ENCODE assay signal across 8 cellular contexts in genomic region chr18:34978953-34979608, GRCh38.
DNase-seq lines count a peak whose midpoint lies in the region; ATAC-seq and TF ChIP-seq lines count a peak whose summit lies in the region.

No MANE protein-coding gene starts in this region.

- peak overlapping the region; percentile 95 for H3K4me3 ChIP-seq in coronary artery

- H3K36me3 Mint-ChIP-seq in activated CD4-positive, alpha-beta T cell treated with anti-CD3 and anti-CD28 coated beads, Interleukin-2, amount 10 ng/mL, durations not matched to agents 24 days and 14 days (ENCODE audit: low read depth): no peaks in the 10 kb centered on the region

- ATAC-seq in HG03039 (IDR thresholded peaks at IDR 0.05; ENCODE audit: unreplicated experiment) (peak; percentile 42), left colon (peak; percentile 78)

- H3K27me3 Mint-ChIP-seq in activated CD4-positive, alpha-beta T cell treated with anti-CD3 and anti-CD28 coated beads, Interleukin-2, amount 10 ng/mL, durations not matched to agents 24 days and 14 days: peaks cover 25% of the 10 kb centered on the region

- DNase-seq in DMS79 treated with DMSO at 0.1 percent for 48 hours (lab: John Stamatoyannopoulos, UW): peak; percentile 77
- DNase-seq in NCI-H446 (lab: John Stamatoyannopoulos, UW): peak; percentile 60 to 74
- DNase-seq in activated CD4-positive, alpha-beta T cell treated with anti-CD3 and anti-CD28 coated beads, Interleukin-2, amount 10 ng/mL, durations not matched to agents 24 days and 14 days: peak; percentile 80
- DNase-seq in coronary artery (ENCODE audit: low spot score): peak; percentile 87
- peak; percentile 62 to 81 for DNase-seq in left colon
- DNase-seq in stimulated activated CD4-positive, alpha-beta T cell treated with anti-CD3 and anti-CD28 coated beads, Interleukin-15, amount 100 ng/mL, for 48 hours (ENCODE audit: low read depth in 2 of 2): peak; percentile 58 to 69
- DNase-seq in GM19238 (ENCODE audit: insufficient read length, low spot score): no peak

- TF ChIP-seq CTCF in coronary artery (IDR thresholded peaks at IDR 0.05): no peak

- H3K27ac ChIP-seq in coronary artery: peak overlapping the region; percentile 77 to 89

- peak overlapping the region; percentile 82 for H3K4me3 Mint-ChIP-seq in activated CD4-positive, alpha-beta T cell treated with anti-CD3 and anti-CD28 coated beads, Interleukin-2, amount 10 ng/mL, durations not matched to agents 24 days and 14 days

- no peaks in the 10 kb centered on the region for H3K9me3 Mint-ChIP-seq in activated CD4-positive, alpha-beta T cell treated with anti-CD3 and anti-CD28 coated beads, Interleukin-2, amount 10 ng/mL, durations not matched to agents 24 days and 14 days

- intact Hi-C loops in activated CD4-positive, alpha-beta T cell treated with anti-CD3 and anti-CD28 coated beads, Interleukin-2, amount 10 ng/mL, durations not matched to agents 24 days and 14 days (cut with micrococcal nuclease): loop anchor here (1.0 to 10.0 kb wide), 10 partner anchors 48 to 606 kb away; partner anchors contain the start of genes GALNT1, INO80C, MAPRE2 and ZSCAN30
- intact Hi-C loops in left colon (cut with DNase I, micrococcal nuclease): no loop called here

- H3K4me1 Mint-ChIP-seq in activated CD4-positive, alpha-beta T cell treated with anti-CD3 and anti-CD28 coated beads, Interleukin-2, amount 10 ng/mL, durations not matched to agents 24 days and 14 days: peaks cover 23% of the 10 kb centered on the region

- peak overlapping the region; percentile 34 for H3K27ac Mint-ChIP-seq in activated CD4-positive, alpha-beta T cell treated with anti-CD3 and anti-CD28 coated beads, Interleukin-2, amount 10 ng/mL, durations not matched to agents 24 days and 14 days
